ENCODE assay signal across 22 cellular contexts in genomic region chr16:85153656-85154091, GRCh38. TPM values are rescaled to one million over a fixed set of nuclear protein-coding genes. Genes with fewer than 3 reads are reported as not detected.
DNase-seq lines count a peak whose midpoint lies in the region; ATAC-seq, FAIRE-seq and TF ChIP-seq lines count a peak whose summit lies in the region.
"Had no signal": no experiment of that assay in that cellular context is flagged by ENCODE, and none has a peak within 500 bp of the region (broad histone marks: within the 10 kb centered on the region; RNA-seq: fewer than 3 reads in every experiment).

No MANE protein-coding gene starts in this region.

- no TSS peak for BruUV-seq in HepG2 (replicated peaks; lab: Mats Ljungman, UMichigan)

- FAIRE-seq in HepG2 (lab: Jason Lieb, UNC), result no peak
- FAIRE-seq: H54 had no signal

- peaks cover 1 to 19% of the 10 kb centered on the region in 2 experiments; a peak in 4 of 5 replicates for H3K27me3 ChIP-seq in HepG2 (ENCODE audit: control insufficient read depth in 1 of 2, insufficient read depth in 2 of 2, low read length in 2 of 2)
- no peaks in the 10 kb centered on the region for H3K27me3 ChIP-seq in right lobe of liver
- no peaks in the 10 kb centered on the region for H3K27me3 ChIP-seq in WERI-Rb-1 (ENCODE audit: insufficient read depth, low read depth, severe bottlenecking)
- H3K27me3 ChIP-seq: sigmoid colon, vagina had no signal

- H3K9ac ChIP-seq in HepG2 (ENCODE audit: insufficient read depth, low read depth, low read length), result no peak overlapping the region

- H3K4me3 ChIP-seq in HepG2 (replicated peaks in 1 of 3; ENCODE audit: insufficient read depth in 1 of 3, low read depth in 2 of 3, low read length in 3 of 3), result no peak overlapping the region
- no peak overlapping the region for H3K4me3 ChIP-seq in right lobe of liver
- no peak overlapping the region for H3K4me3 ChIP-seq in WERI-Rb-1 (ENCODE audit: low read depth, low read length)
- H3K4me3 ChIP-seq: sigmoid colon, vagina had no signal

- TF ChIP-seq CTCF in HepG2 (CRISPR knock-in tag; IDR thresholded peaks at IDR 0.05) (no peak), right lobe of liver (IDR thresholded peaks at IDR 0.05) (no peak), WERI-Rb-1 (IDR thresholded peaks at IDR 0.05; ENCODE audit: low read depth, low read length) (no peak)

- H3K79me2 ChIP-seq in HepG2 (ENCODE audit: insufficient read depth, low read length), result no peaks in the 10 kb centered on the region

- POLR2A ChIA-PET in HepG2 (lab: Yijun Ruan, JAX), result interaction anchor here (3.0 kb wide), 3 partner anchors 11 to 17 kb away, joined by 16 to 24 read pairs (median 21); no protein-coding TSS in a partner anchor

- TF ChIP-seq EP300 in HepG2 (IDR thresholded peaks at IDR 0.05; ENCODE audit: low read depth in 2 of 2, low read length in 2 of 2) (no peak), HepG2 (CRISPR knock-in tag; IDR thresholded peaks at IDR 0.05; ENCODE audit: borderline replicate concordance) (no peak)

- intact Hi-C loops in HepG2 (cut with micrococcal nuclease; ENCODE audit: unreplicated experiment) (no loop called here), right lobe of liver (cut with DNase I) (no loop called here), left ventricle myocardium superior (cut with micrococcal nuclease) (no loop called here)

- H3K9me3 Mint-ChIP-seq in activated naive CD4-positive, alpha-beta T cell treated with anti-CD3 and anti-CD28 coated beads, Interleukin-2, amount 10 ng/mL, durations not matched to agents 7 days and 5 days, result no peaks in the 10 kb centered on the region
- no peaks in the 10 kb centered on the region for H3K9me3 Mint-ChIP-seq in activated T-cell treated with anti-CD3 and anti-CD28 coated beads, Interleukin-2, amount 50 U/mL, for 24 hours

- H3K36me3 ChIP-seq in HepG2 (replicated peaks in 1 of 2; ENCODE audit: control insufficient read depth in 1 of 2, insufficient read depth in 2 of 2, low read length in 2 of 2) (no peaks in the 10 kb centered on the region), right lobe of liver (no peaks in the 10 kb centered on the region), WERI-Rb-1 (no peaks in the 10 kb centered on the region)
- H3K36me3 ChIP-seq: sigmoid colon, vagina had no signal

- no peak overlapping the region for H3K27ac Mint-ChIP-seq in activated naive CD4-positive, alpha-beta T cell treated with anti-CD3 and anti-CD28 coated beads, Interleukin-2, amount 10 ng/mL, durations not matched to agents 7 days and 5 days
- H3K27ac Mint-ChIP-seq in activated T-cell treated with anti-CD3 and anti-CD28 coated beads, Interleukin-2, amount 50 U/mL, for 24 hours, result no peak overlapping the region
- H3K27ac Mint-ChIP-seq: IgD-negative memory B cell had no signal

- peaks cover 9% of the 10 kb centered on the region for H3K4me1 Mint-ChIP-seq in activated naive CD4-positive, alpha-beta T cell treated with anti-CD3 and anti-CD28 coated beads, Interleukin-2, amount 10 ng/mL, durations not matched to agents 7 days and 5 days
- peaks cover 11% of the 10 kb centered on the region for H3K4me1 Mint-ChIP-seq in activated T-cell treated with anti-CD3 and anti-CD28 coated beads, Interleukin-2, amount 50 U/mL, for 24 hours (ENCODE audit: low read depth)

- H3K36me3 Mint-ChIP-seq in activated naive CD4-positive, alpha-beta T cell treated with anti-CD3 and anti-CD28 coated beads, Interleukin-2, amount 10 ng/mL, durations not matched to agents 7 days and 5 days, result no peaks in the 10 kb centered on the region
- H3K36me3 Mint-ChIP-seq in activated T-cell treated with anti-CD3 and anti-CD28 coated beads, Interleukin-2, amount 50 U/mL, for 24 hours (ENCODE audit: low read depth), result no peaks in the 10 kb centered on the region

- H3K4me2 ChIP-seq in HepG2 (ENCODE audit: low read depth, low read length), result no peak overlapping the region; the same call in 1 of the 2 replicates

- peaks cover 14% of the 10 kb centered on the region for H3K27me3 Mint-ChIP-seq in activated naive CD4-positive, alpha-beta T cell treated with anti-CD3 and anti-CD28 coated beads, Interleukin-2, amount 10 ng/mL, durations not matched to agents 7 days and 5 days
- no peaks in the 10 kb centered on the region for H3K27me3 Mint-ChIP-seq in activated T-cell treated with anti-CD3 and anti-CD28 coated beads, Interleukin-2, amount 50 U/mL, for 24 hours

- WGBS in HepG2 (ENCODE audit: low lambda C conversion rate), result 22% methylated on average over 11 of the region's 12 CpGs
- 96% methylated on average over 5 of the region's 12 CpGs for WGBS in right lobe of liver (ENCODE audit: insufficient coverage, low coverage, low lambda C conversion rate, missing lambda C conversion rate)

- no peak for ATAC-seq in HepG2
- ATAC-seq in right lobe of liver, result no peak
- peak; percentile 69 for ATAC-seq in left ventricle myocardium superior
- ATAC-seq: activated CD4-positive, CD25-positive, alpha-beta regulatory T cell treated with anti-CD3 and anti-CD28 coated beads, Interleukin-2, amount 50 U/mL, for 24 hours had no signal

- in situ Hi-C loops in HepG2 (cut with HindIII; ENCODE audit: extremely low pct_ligation_motif_present, low pct_unique_long_range_greater_than_20kb), result loop anchor here (10.0 kb wide), 1 partner anchor 61 kb away; no protein-coding TSS in a partner anchor
- in situ Hi-C loops in ACHN (cut with HindIII; ENCODE audit: low pct_ligation_motif_present, low pct_unique_long_range_greater_than_20kb, low sequenced_read_pairs), result no loop called here

- TF ChIP-seq POLR2A in HepG2 (IDR thresholded peaks at IDR 0.05; ENCODE audit: insufficient read depth in 1 of 2, low read depth in 2 of 2, low read length in 2 of 2) (no peak), right lobe of liver (IDR thresholded peaks at IDR 0.05) (no peak)

- H3K4me1 ChIP-seq in HepG2 (ENCODE audit: insufficient read depth, low read length), result peaks cover 77% of the 10 kb centered on the region
- peaks cover 0 to 26% (median 10%) of the 10 kb centered on the region in 4 donors for H3K4me1 ChIP-seq in right lobe of liver

- DNase-seq in HepG2 (ENCODE audit: low spot score), result no peak
- DNase-seq in right lobe of liver, result no peak
- peak; percentile 75 for DNase-seq in WERI-Rb-1
- peak; percentile 85 for DNase-seq in left ventricle myocardium superior
- DNase-seq in activated naive CD4-positive, alpha-beta T cell treated with anti-CD3 and anti-CD28 coated beads, Interleukin-2, amount 10 ng/mL, durations not matched to agents 7 days and 5 days, result no peak
- DNase-seq in T1000 (lab: John Stamatoyannopoulos, UW), result no peak
- no peak for DNase-seq in ACHN
- no peak for DNase-seq in activated T-cell treated with anti-CD3 and anti-CD28 coated beads, Interleukin-2, amount 50 U/mL, for 24 hours
- DNase-seq: activated gamma-delta T cell treated with Interleukin-2 at 50 U/mL for 16 hours; anterior cingulate cortex; Caco-2; cortex of kidney; NCI-H2081 treated with DMSO at 0.1 percent for 48 hours; sigmoid colon; stimulated activated CD4-positive, alpha-beta T cell treated with anti-CD3 and anti-CD28 coated beads, Interleukin-2, amount 100 ng/mL, for 24 hours; T-helper 2 cell had no signal

- TF ChIP-seq RAD21 in HepG2 (CRISPR knock-in tag; IDR thresholded peaks at IDR 0.05), result no peak

- CTCF ChIA-PET in HepG2 (lab: Yijun Ruan, JAX; ENCODE audit: low intra/inter-chr PET ratio, low total read pairs), result no interaction called here
- CTCF ChIA-PET in activated naive CD4-positive, alpha-beta T cell treated with anti-CD3 and anti-CD28 coated beads, Interleukin-2, amount 10 ng/mL, durations not matched to agents 7 days and 5 days (lab: Charles Lee), result interaction anchor here (1.0 kb wide), 1 partner anchor 122 kb away, joined by 3 read pairs; no protein-coding TSS in a partner anchor

- no peak overlapping the region for H3K4me3 Mint-ChIP-seq in activated naive CD4-positive, alpha-beta T cell treated with anti-CD3 and anti-CD28 coated beads, Interleukin-2, amount 10 ng/mL, durations not matched to agents 7 days and 5 days
- H3K4me3 Mint-ChIP-seq in activated T-cell treated with anti-CD3 and anti-CD28 coated beads, Interleukin-2, amount 50 U/mL, for 24 hours, result no peak overlapping the region
- H3K4me3 Mint-ChIP-seq: IgD-negative memory B cell had no signal

- H2AFZ ChIP-seq in HepG2 (ENCODE audit: low read length), result no peak overlapping the region

- no peak overlapping the region for H3K27ac ChIP-seq in HepG2 (ENCODE audit: extremely low read length, insufficient read depth, low read length)
- no peak overlapping the region for H3K27ac ChIP-seq in right lobe of liver
- peak overlapping the region; percentile 86 for H3K27ac ChIP-seq in WERI-Rb-1
- H3K27ac ChIP-seq: vagina had no signal

- H3K9me3 ChIP-seq in HepG2 (ENCODE audit: low read length), result no peaks in the 10 kb centered on the region
- H3K9me3 ChIP-seq in right lobe of liver, result no peaks in the 10 kb centered on the region
- no peaks in the 10 kb centered on the region for H3K9me3 ChIP-seq in WERI-Rb-1 (ENCODE audit: severe bottlenecking)
- H3K9me3 ChIP-seq: Caco-2, sigmoid colon, vagina had no signal

- H4K20me1 ChIP-seq in HepG2 (ENCODE audit: insufficient read depth, low read length), result no peaks in the 10 kb centered on the region

TF ChIP-seq in HepG2, 621 proteins besides CTCF, POLR2A, EP300 and RAD21 (continues in another document):
- TF ChIP-seq ZNF768 (CRISPR knock-in tag; IDR thresholded peaks at IDR 0.05), result peak; percentile 97

RNA-seq across cellular contexts. Expression of gene CIBAR2, which starts 41.4 kb away (rescaled TPM):
- not detected in 2 replicates for total RNA-seq in HepG2 (2016; rRNA removed; fragmentation: Illumina TruSeq; extraction: Trizol)
- total RNA-seq in HepG2 (2016; cell fraction: cytosol; rRNA removed; fragmentation: Illumina TruSeq; extraction: Trizol; ENCODE audit: low read depth), result not detected in 2 replicates
- total RNA-seq in HepG2 (2016; cell fraction: insoluble cytoplasmic fraction; rRNA removed; fragmentation: Illumina TruSeq; extraction: Trizol), result not detected in 2 replicates
- not detected in 2 replicates for total RNA-seq in HepG2 (2016; cell fraction: membrane; rRNA removed; fragmentation: Illumina TruSeq; extraction: Trizol)
- total RNA-seq in HepG2 (2016; cell fraction: nucleus; rRNA removed; fragmentation: Illumina TruSeq; extraction: Trizol), result not detected in 2 replicates
- polyA plus RNA-seq in HepG2 (2011; rRNA removed), result not detected in 2 replicates
- not detected in 2 replicates for polyA plus RNA-seq in HepG2 (2011; cell fraction: cytosol; rRNA removed)
- polyA plus RNA-seq in HepG2 (2011; cell fraction: nucleus; rRNA removed), result not detected in 2 replicates
- not detected in 2 replicates for polyA plus RNA-seq in HepG2 (2012)
- not detected in 2 replicates for polyA plus RNA-seq in HepG2 (2016; cell fraction: cytosol; fragmentation: Illumina TruSeq; extraction: Trizol; ENCODE audit: low read depth)
- polyA plus RNA-seq in HepG2 (2016; cell fraction: insoluble cytoplasmic fraction; fragmentation: Illumina TruSeq; extraction: Trizol; ENCODE audit: low read depth), result not detected in 2 replicates
- not detected in 2 replicates for polyA plus RNA-seq in HepG2 (2016; cell fraction: membrane; fragmentation: Illumina TruSeq; extraction: Trizol; ENCODE audit: low read depth)
- polyA plus RNA-seq in HepG2 (2016; cell fraction: nucleus; fragmentation: Illumina TruSeq; extraction: Trizol; ENCODE audit: insufficient read depth, low read depth), result not detected in 2 replicates
- not detected in 2 replicates for polyA minus RNA-seq in HepG2 (2011; rRNA and poly(A)+ RNA removed; ENCODE audit: low replicate concordance)
- not detected in 2 replicates for polyA minus RNA-seq in HepG2 (2011; cell fraction: cytosol; rRNA and poly(A)+ RNA removed)
- not detected in 2 replicates for polyA minus RNA-seq in HepG2 (2011; cell fraction: nucleus; rRNA and poly(A)+ RNA removed)
- not detected for total RNA-seq in right lobe of liver
- total RNA-seq in left ventricle myocardium superior, result not detected
- total RNA-seq: Caco-2, mucosa of gallbladder, omental fat pad, sigmoid colon, vagina had no signal
- polyA plus RNA-seq: IgD-negative memory B cell, sigmoid colon had no signal

Comparison
In these comparisons a context has a peak if more than half of its experiments do, and no peak if none do; other contexts are left out.
1. DNase-seq: peak in WERI-Rb-1 (single experiment) and left ventricle myocardium superior (single experiment); none in HepG2 (single experiment), right lobe of liver (0 of 3), activated naive CD4-positive, alpha-beta T cell treated with anti-CD3 and anti-CD28 coated beads, Interleukin-2, amount 10 ng/mL, durations not matched to agents 7 days and 5 days (single experiment), T1000 (single experiment), ACHN (single experiment) and activated T-cell treated with anti-CD3 and anti-CD28 coated beads, Interleukin-2, amount 50 U/mL, for 24 hours (single experiment).